Comparison of ENCODE assay signal across 1 cellular context in genomic region chr17:44326867-44327444, GRCh38.
TF ChIP-seq lines count a peak whose summit lies in the region.

No MANE protein-coding gene starts in this region.

TF ChIP-seq in HepG2, 621 proteins besides CTCF, POLR2A, EP300 and RAD21 (continued from another document and continues in another):
- TF ChIP-seq ZNF687 (CRISPR knock-in tag; IDR thresholded peaks at IDR 0.05) (peak; percentile 80), GATAD1 (CRISPR knock-in tag; IDR thresholded peaks at IDR 0.05) (peak; percentile 82), MAZ (IDR thresholded peaks at IDR 0.05; ENCODE audit: borderline replicate concordance, low read depth, low read length) (peak; percentile 94), MAZ (CRISPR knock-in tag; IDR thresholded peaks at IDR 0.05; ENCODE audit: low read depth) (peak; percentile 95), SAP130 (CRISPR knock-in tag; IDR thresholded peaks at IDR 0.05; ENCODE audit: low read depth) (peak; percentile 98), ZNF30 (CRISPR knock-in tag; IDR thresholded peaks at IDR 0.05) (no peak), PLSCR1 (CRISPR knock-in tag; IDR thresholded peaks at IDR 0.05; ENCODE audit: borderline replicate concordance) (no peak), ZNF784 (CRISPR knock-in tag; IDR thresholded peaks at IDR 0.05; ENCODE audit: borderline replicate concordance) (no peak), ZNF382 (CRISPR knock-in tag; IDR thresholded peaks at IDR 0.05; ENCODE audit: borderline replicate concordance) (no peak), ZNF446 (CRISPR knock-in tag; IDR thresholded peaks at IDR 0.05) (no peak), DR1 (CRISPR knock-in tag; IDR thresholded peaks at IDR 0.05) (no peak), BHLHE40 (IDR thresholded peaks at IDR 0.05; ENCODE audit: low read length) (peak; percentile 91), ZKSCAN1 (IDR thresholded peaks at IDR 0.05; ENCODE audit: low read length) (no peak), RERE (CRISPR knock-in tag; IDR thresholded peaks at IDR 0.05; ENCODE audit: low read depth) (no peak), DNMT3B (CRISPR knock-in tag; conservative IDR thresholded peaks at IDR 0.05) (no peak), KDM3A (CRISPR knock-in tag; IDR thresholded peaks at IDR 0.05; ENCODE audit: low read depth) (0 out of 2 replicates have a peak, but pooled peaks have one; percentile 19), HBP1 (CRISPR knock-in tag; IDR thresholded peaks at IDR 0.05; ENCODE audit: low read depth) (peak; percentile 37; the same call in 1 of the 2 replicates), ONECUT2 (CRISPR knock-in tag; IDR thresholded peaks at IDR 0.05) (no peak), ZNF557 (CRISPR knock-in tag; IDR thresholded peaks at IDR 0.05) (no peak), ZBTB21 (CRISPR knock-in tag; IDR thresholded peaks at IDR 0.05) (peak; percentile 31; the same call in 1 of the 2 replicates), SNAPC2 (CRISPR knock-in tag; IDR thresholded peaks at IDR 0.05) (no peak), THAP9 (CRISPR knock-in tag; IDR thresholded peaks at IDR 0.05; ENCODE audit: borderline replicate concordance) (0 out of 2 replicates have a peak, but pooled peaks have one; percentile 28), YY1 (IDR thresholded peaks at IDR 0.05; ENCODE audit: insufficient read depth, insufficient replicate concordance, low read depth, low read length) (peak; percentile 47), TOPORS (CRISPR knock-in tag; IDR thresholded peaks at IDR 0.05) (no peak), RFX3 (CRISPR knock-in tag; IDR thresholded peaks at IDR 0.05) (no peak), SIN3B (IDR thresholded peaks at IDR 0.05; ENCODE audit: low read length) (no peak), NCOA2 (CRISPR knock-in tag; IDR thresholded peaks at IDR 0.05) (peak; percentile 25; the same call in 1 of the 2 replicates), ZBTB14 (CRISPR knock-in tag; IDR thresholded peaks at IDR 0.05) (peak; percentile 71), ZNF414 (CRISPR knock-in tag; IDR thresholded peaks at IDR 0.05) (no peak), ZNF383 (CRISPR knock-in tag; IDR thresholded peaks at IDR 0.05; ENCODE audit: borderline replicate concordance) (no peak), TFAP4 (IDR thresholded peaks at IDR 0.05; ENCODE audit: borderline replicate concordance, low read depth) (peak; percentile 75; the same call in 1 of the 2 replicates), PHF20 (CRISPR knock-in tag; IDR thresholded peaks at IDR 0.05) (peak; percentile 73), ZNF530 (CRISPR knock-in tag; IDR thresholded peaks at IDR 0.05; ENCODE audit: low read depth) (no peak), DRAP1 (CRISPR knock-in tag; IDR thresholded peaks at IDR 0.05) (no peak; the same call in 1 of the 2 replicates), ZNF367 (CRISPR knock-in tag; IDR thresholded peaks at IDR 0.05; ENCODE audit: borderline replicate concordance) (no peak), HCFC1 (IDR thresholded peaks at IDR 0.05; ENCODE audit: low read depth, low read length) (peak; percentile 45; the same call in 1 of the 2 replicates), CSRNP1 (CRISPR knock-in tag; IDR thresholded peaks at IDR 0.05) (no peak), FOXP1 (IDR thresholded peaks at IDR 0.05) (no peak), FOXP1 (CRISPR knock-in tag; IDR thresholded peaks at IDR 0.05) (peak; percentile 22; the same call in 1 of the 2 replicates), KDM6A (CRISPR knock-in tag; IDR thresholded peaks at IDR 0.05; ENCODE audit: low read depth) (no peak), ZNF317 (CRISPR knock-in tag; IDR thresholded peaks at IDR 0.05) (no peak), HNF4A (CRISPR knock-in tag; IDR thresholded peaks at IDR 0.05) (no peak)
